11 cellular contexts compared by ENCODE assay signal in genomic region chr5:11385251-11385900, GRCh38.
DNase-seq lines count a peak whose midpoint lies in the region; ATAC-seq, FAIRE-seq and TF ChIP-seq lines count a peak whose summit lies in the region.
"Had no signal": no experiment of that assay in that cellular context is flagged by ENCODE, and none has a peak within 500 bp of the region (broad histone marks: within the 10 kb centered on the region; RNA-seq: fewer than 3 reads in every experiment).

No MANE protein-coding gene starts in this region.

- CTCF ChIA-PET in GM10248 (lab: Yijun Ruan, JAX), result no interaction called here

- no peak for DNase-seq in left ventricle myocardium inferior
- no peak for DNase-seq in Right ventricle myocardium superior
- DNase-seq in dorsolateral prefrontal cortex, result peak in 2 of 10 donors; percentile 19 to 48
- DNase-seq in middle frontal gyrus (ENCODE audit: extremely low spot score, low spot score), result peak; percentile 24
- DNase-seq in urothelium cell line (ENCODE audit: low spot score), result no peak
- DNase-seq in left lobe of liver (ENCODE audit: low spot score), result no peak
- no peak for DNase-seq in HPDE6-E6E7 (ENCODE audit: extremely low spot score)
- DNase-seq in GM10248 (ENCODE audit: extremely low spot score), result no peak
- DNase-seq: activated CD4-positive, alpha-beta memory T cell treated with anti-CD3 and anti-CD28 coated beads for 36 hours; stimulated activated CD4-positive, alpha-beta T cell treated with anti-CD3 and anti-CD28 coated beads, Interleukin-4, amount 100 ng/mL, for 24 hours had no signal

- no peaks in the 10 kb centered on the region for H3K36me3 ChIP-seq in left ventricle myocardium inferior

- POLR2A ChIA-PET in GM10248 (lab: Yijun Ruan, JAX), result no interaction called here

- peak; percentile 5 for FAIRE-seq in urothelium cell line (lab: Jason Lieb, UNC)

- no peaks in the 10 kb centered on the region for H3K9me3 ChIP-seq in left ventricle myocardium inferior (replicated peaks)

- peaks cover 76% of the 10 kb centered on the region for H3K27me3 ChIP-seq in left ventricle myocardium inferior (ENCODE audit: low read depth)
- H3K27me3 ChIP-seq in dorsolateral prefrontal cortex, result no peaks in the 10 kb centered on the region

- H3K27ac ChIP-seq in left ventricle myocardium inferior (replicated peaks), result no peak overlapping the region
- peak overlapping the region; percentile 27 to 96 (median 89) for H3K27ac ChIP-seq in dorsolateral prefrontal cortex

- TF ChIP-seq CTCF in left ventricle myocardium inferior (IDR thresholded peaks at IDR 0.05; ENCODE audit: borderline replicate concordance) (no peak), dorsolateral prefrontal cortex (IDR thresholded peaks at IDR 0.05 in 54 of 56, conservative IDR thresholded peaks at IDR 0.05 in 2 of 56; ENCODE audit: low read depth in 1 of 56, partially characterized antibody in 56 of 56) (no peak), GM10248 (IDR thresholded peaks at IDR 0.05; ENCODE audit: control extremely low read depth, extremely low read depth, low read depth, missing control alignments) (no peak)

- intact Hi-C loops in left ventricle myocardium inferior (cut with micrococcal nuclease), result no loop called here
- intact Hi-C loops in Right ventricle myocardium superior (cut with DNase I), result no loop called here
- intact Hi-C loops in dorsolateral prefrontal cortex (cut with DNase I), result loop anchor here (2.0 to 10.0 kb wide), 7 partner anchors 107 to 517 kb away; no protein-coding TSS in a partner anchor

- ATAC-seq in Right ventricle myocardium superior (ENCODE audit: poor library complexity) (no peak), left lobe of liver (no peak)
- ATAC-seq: Panc1 had no signal

- peaks cover 4% of the 10 kb centered on the region for H3K4me1 ChIP-seq in left ventricle myocardium inferior

- peak overlapping the region; percentile 55 for H3K4me3 ChIP-seq in left ventricle myocardium inferior
- H3K4me3 ChIP-seq in dorsolateral prefrontal cortex, result peak overlapping the region; percentile 16 to 77 (median 62)

Comparison
In these comparisons a context has a peak if more than half of its experiments do, and no peak if none do; other contexts are left out.
1. intact Hi-C loops: an anchor here in dorsolateral prefrontal cortex (2.0 to 10.0 kb wide); none called in left ventricle myocardium inferior and Right ventricle myocardium superior.